Comparison of ENCODE assay signal across 22 cellular contexts in genomic region chr10:132953428-132953827, GRCh38. TPM values are rescaled to one million over a fixed set of nuclear protein-coding genes. Genes with fewer than 3 reads are reported as not detected.
A peak's percentile ranks its signal among the peaks of the same experiment; 100 is the strongest.
DNase-seq lines count a peak whose midpoint lies in the region; ATAC-seq, FAIRE-seq and TF ChIP-seq lines count a peak whose summit lies in the region.
"Had no signal": no experiment of that assay in that cellular context is flagged by ENCODE, and none has a peak within 500 bp of the region (broad histone marks: within the 10 kb centered on the region; RNA-seq: fewer than 3 reads in every experiment).

No MANE protein-coding gene starts in this region.

- no peaks in the 10 kb centered on the region for H3K36me3 ChIP-seq in BLaER1 treated with 17β-estradiol and CSF1 and Interleukin-3, amounts not matched to agents 10 nM and 100 nM
- H3K36me3 ChIP-seq in mesendoderm (ENCODE audit: control insufficient read depth, insufficient read depth, low read length) (no peaks in the 10 kb centered on the region), upper lobe of right lung (no peaks in the 10 kb centered on the region), A673 (ENCODE audit: insufficient read depth, low read length, poor library complexity, severe bottlenecking) (no peaks in the 10 kb centered on the region)

- peak; percentile 9 for DNase-seq in Right ventricle myocardium inferior (ENCODE audit: missing footprints)
- no peak for DNase-seq in right cardiac atrium
- DNase-seq in mesendoderm: peak; percentile 51
- DNase-seq in upper lobe of right lung: peak; percentile 32
- DNase-seq in T-helper 9 cell: no peak
- no peak for DNase-seq in RCC 7860 (ENCODE audit: low spot score)
- no peak for DNase-seq in A673 (ENCODE audit: low spot score)
- DNase-seq: AML-193; Caco-2; Calu3; CD4-positive, alpha-beta T cell; CD8-positive, alpha-beta T cell; DMS79 treated with DMSO at 0.1 percent for 48 hours; GF-D8 had no signal

- no peak overlapping the region for H3K56ac ChIP-seq in mesendoderm (ENCODE audit: low read length)

- H3K4me3 ChIP-seq in right cardiac atrium (ENCODE audit: low read length): no peak overlapping the region
- no peak overlapping the region for H3K4me3 ChIP-seq in BLaER1 treated with 17β-estradiol and CSF1 and Interleukin-3, amounts not matched to agents 10 nM and 100 nM
- no peak overlapping the region for H3K4me3 ChIP-seq in mesendoderm (ENCODE audit: low read length)
- H3K4me3 ChIP-seq in upper lobe of right lung: no peak overlapping the region
- no peak overlapping the region for H3K4me3 ChIP-seq in A673 (ENCODE audit: low read depth, low read length, poor library complexity, severe bottlenecking)

- POLR2A ChIA-PET in A673 (lab: Charles Lee; ENCODE audit: low non-redundant PET): no interaction called here

- no peak for ATAC-seq in Right ventricle myocardium inferior
- no peak for ATAC-seq in right cardiac atrium
- ATAC-seq in upper lobe of right lung: no peak
- ATAC-seq: CD8-positive, alpha-beta T cell had no signal

- H4K20me1 ChIP-seq in BLaER1 treated with 17β-estradiol and CSF1 and Interleukin-3, amounts not matched to agents 10 nM and 100 nM: peaks cover 0 to 23% (median 0%) of the 10 kb centered on the region in 11 experiments; a peak in 8 of 22 replicates

- H4K8ac ChIP-seq in mesendoderm (ENCODE audit: low read depth, low read length): no peak overlapping the region

- H3K9me3 ChIP-seq in right cardiac atrium (ENCODE audit: control insufficient read depth, low read length) (no peaks in the 10 kb centered on the region), upper lobe of right lung (no peaks in the 10 kb centered on the region), A673 (ENCODE audit: low read depth, low read length, poor library complexity, severe bottlenecking) (no peaks in the 10 kb centered on the region)
- H3K9me3 ChIP-seq in BLaER1 treated with 17β-estradiol and CSF1 and Interleukin-3, amounts not matched to agents 10 nM and 100 nM (replicated peaks in 1 of 11): no peaks in the 10 kb centered on the region
- H3K9me3 ChIP-seq: Caco-2 had no signal

- CTCF ChIA-PET in A673 (lab: Charles Lee): no interaction called here

- no peak overlapping the region for H2BK120ac ChIP-seq in mesendoderm (ENCODE audit: low read depth, low read length)

- no peak overlapping the region for H2AK5ac ChIP-seq in mesendoderm (ENCODE audit: low read length)

- H3K27ac ChIP-seq in right cardiac atrium (ENCODE audit: low read length) (no peak overlapping the region), mesendoderm (ENCODE audit: low read depth, low read length) (no peak overlapping the region), upper lobe of right lung (no peak overlapping the region), A673 (ENCODE audit: low read depth, low read length, poor library complexity, severe bottlenecking) (no peak overlapping the region)
- no peak overlapping the region for H3K27ac ChIP-seq in BLaER1 treated with 17β-estradiol and CSF1 and Interleukin-3, amounts not matched to agents 10 nM and 100 nM
- H3K27ac ChIP-seq: 22Rv1, C4-2B had no signal

- TF ChIP-seq CTCF in upper lobe of right lung (IDR thresholded peaks at IDR 0.05): no peak
- TF ChIP-seq CTCF in A673 (conservative IDR thresholded peaks at IDR 0.05; ENCODE audit: low read depth, low read length): no peak

- peak overlapping the region in 9 of 11 experiments; percentile 57 to 98 (median 91); a peak in 13 of 22 replicates for H3K4me2 ChIP-seq in BLaER1 treated with 17β-estradiol and CSF1 and Interleukin-3, amounts not matched to agents 10 nM and 100 nM
- no peak overlapping the region for H3K4me2 ChIP-seq in mesendoderm (ENCODE audit: low read length)

- H2BK15ac ChIP-seq in mesendoderm (replicated peaks; ENCODE audit: low read depth): no peak overlapping the region

- intact Hi-C loops in Right ventricle myocardium inferior (cut with DNase I): no loop called here
- intact Hi-C loops in right cardiac atrium (cut with DNase I): no loop called here
- intact Hi-C loops in upper lobe of right lung (cut with DNase I): no loop called here
- intact Hi-C loops in A673 (cut with micrococcal nuclease; ENCODE audit: unreplicated experiment): no loop called here

- H3K9ac ChIP-seq in BLaER1 treated with 17β-estradiol and CSF1 and Interleukin-3, amounts not matched to agents 10 nM and 100 nM: no peak overlapping the region
- H3K9ac ChIP-seq in mesendoderm (ENCODE audit: low read length): no peak overlapping the region

- no peaks in the 10 kb centered on the region for H3K79me1 ChIP-seq in mesendoderm (ENCODE audit: low read length)

- H3K4me1 ChIP-seq in right cardiac atrium (ENCODE audit: control insufficient read depth, insufficient read depth, low read length): no peaks in the 10 kb centered on the region
- peaks cover 14 to 48% (median 38%) of the 10 kb centered on the region in 10 experiments for H3K4me1 ChIP-seq in BLaER1 treated with 17β-estradiol and CSF1 and Interleukin-3, amounts not matched to agents 10 nM and 100 nM
- no peaks in the 10 kb centered on the region for H3K4me1 ChIP-seq in mesendoderm (ENCODE audit: control insufficient read depth, low read depth, low read length)
- H3K4me1 ChIP-seq in upper lobe of right lung: no peaks in the 10 kb centered on the region
- H3K4me1 ChIP-seq in A673 (ENCODE audit: insufficient read depth, low read length, poor library complexity, severe bottlenecking): no peaks in the 10 kb centered on the region
- H3K4me1 ChIP-seq: Caco-2 had no signal

- BruUV-seq in A673 (replicated peaks; lab: Mats Ljungman, UMichigan): no TSS peak

- no peaks in the 10 kb centered on the region for H3K79me2 ChIP-seq in mesendoderm (ENCODE audit: control insufficient read depth, insufficient read depth, low read length)

- H2BK5ac ChIP-seq in mesendoderm (ENCODE audit: low read length): no peak overlapping the region

- H3K4ac ChIP-seq in mesendoderm (ENCODE audit: low read depth, low read length): no peak overlapping the region

- 24% methylated on average over 5 of the region's 5 CpGs for WGBS in right cardiac atrium
- no CpG with 5 or more reads among the region's 5 CpGs for WGBS in mesendoderm (ENCODE audit: extremely low coverage, insufficient coverage, low lambda C conversion rate)

- FAIRE-seq in RCC 7860 (lab: Jason Lieb, UNC): no peak
- FAIRE-seq: D721Med, G401.6, GM12891, GM19239 had no signal

- no peak overlapping the region for H3K23ac ChIP-seq in mesendoderm (ENCODE audit: low read length)

- H4K5ac ChIP-seq in mesendoderm (ENCODE audit: low read length): no peak overlapping the region

- H3K27me3 ChIP-seq in right cardiac atrium (ENCODE audit: control insufficient read depth, insufficient read depth) (no peaks in the 10 kb centered on the region), mesendoderm (ENCODE audit: insufficient read depth, low read length, poor library complexity) (no peaks in the 10 kb centered on the region), upper lobe of right lung (peaks cover 21% of the 10 kb centered on the region), A673 (replicated peaks; ENCODE audit: insufficient read depth, low read depth, low read length, poor library complexity) (peaks cover 44% of the 10 kb centered on the region)
- H3K27me3 ChIP-seq in BLaER1 treated with 17β-estradiol and CSF1 and Interleukin-3, amounts not matched to agents 10 nM and 100 nM: peaks cover 0 to 47% (median 27%) of the 10 kb centered on the region in 11 experiments; a peak in 18 of 22 replicates

- H3K18ac ChIP-seq in mesendoderm (ENCODE audit: low read length): no peak overlapping the region

RNA-seq across cellular contexts. Expression of gene CFAP46, which starts 11.1 kb away (rescaled TPM):
- total RNA-seq in Right ventricle myocardium inferior: 0.57 TPM
- 1 to 10 TPM; 1.5 to 1.8 (median 1.7) TPM for total RNA-seq in right cardiac atrium
- polyA plus RNA-seq in right cardiac atrium: 1.00 TPM
- polyA plus RNA-seq in mesendoderm (2013, experiment 1 of 2): 1.6 TPM
- polyA plus RNA-seq in mesendoderm (2013, experiment 2 of 2): 1.2 TPM
- 0.52 TPM for total RNA-seq in upper lobe of right lung
- total RNA-seq in A673 (2021): 1.3 and 1.9 TPM in 2 replicates
- total RNA-seq: B cell; Caco-2; Calu3; CD4-positive, alpha-beta T cell; CD8-positive, alpha-beta T cell had no signal

Comparison
In these comparisons a context has a peak if more than half of its experiments do, and no peak if none do; other contexts are left out.
1. DNase-seq: peak in Right ventricle myocardium inferior (single experiment), mesendoderm (single experiment) and upper lobe of right lung (single experiment); none in right cardiac atrium (0 of 3), T-helper 9 cell (single experiment), RCC 7860 (single experiment) and A673 (single experiment).